In the genomic region with DNA sequence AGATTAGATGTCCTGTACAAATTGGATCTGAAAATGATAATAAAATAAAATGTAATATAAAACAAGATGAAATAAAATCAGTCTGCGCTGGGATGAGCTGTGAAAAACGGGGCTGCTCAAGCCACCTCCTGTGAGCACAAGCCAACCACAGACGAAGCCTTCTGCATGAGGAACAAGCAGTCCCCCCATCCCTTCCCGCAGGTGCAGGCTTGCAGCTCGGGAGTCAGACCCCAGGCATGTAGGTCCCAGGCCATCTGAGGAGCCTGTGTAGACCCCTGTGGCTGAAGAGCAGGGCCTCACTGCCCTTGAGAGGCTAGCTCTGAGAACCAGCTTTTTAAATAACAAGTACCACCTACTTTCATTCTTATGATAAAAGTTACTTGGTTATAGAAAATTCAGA, we compare ENCODE assay signal across 15 cellular contexts.
A peak's percentile ranks its signal among the peaks of the same experiment; 100 is the strongest.
DNase-seq lines count a peak whose midpoint lies in the region; ATAC-seq and TF ChIP-seq lines count a peak whose summit lies in the region.
"Had no signal": no experiment of that assay in that cellular context is flagged by ENCODE, and none has a peak within 500 bp of the region (broad histone marks: within the 10 kb centered on the region; RNA-seq: fewer than 3 reads in every experiment).

No MANE protein-coding gene starts in this region.

- POLR2A ChIA-PET in Panc1 (lab: Charles Lee): no interaction called here

- CTCF ChIA-PET in Panc1 (lab: Charles Lee): interaction anchor here (0.7 kb wide), 1 partner anchor 20 kb away, joined by 3 read pairs; no protein-coding TSS in a partner anchor

- peaks cover 23 to 97% (median 35%) of the 10 kb centered on the region in 10 experiments for H3K4me1 ChIP-seq in BLaER1 treated with 17β-estradiol and CSF1 and Interleukin-3, amounts not matched to agents 10 nM and 100 nM
- peaks cover 93% of the 10 kb centered on the region for H3K4me1 ChIP-seq in Panc1 (ENCODE audit: control insufficient read depth, insufficient read depth, low read length)
- peaks cover 20% of the 10 kb centered on the region for H3K4me1 ChIP-seq in right cardiac atrium (ENCODE audit: control insufficient read depth, insufficient read depth, low read length)
- H3K4me1 ChIP-seq in gastrocnemius medialis: peaks cover 42 to 51% of the 10 kb centered on the region in 2 donors

- peaks cover 0 to 80% (median 0%) of the 10 kb centered on the region in 11 experiments; a peak in 6 of 22 replicates for H3K36me3 ChIP-seq in BLaER1 treated with 17β-estradiol and CSF1 and Interleukin-3, amounts not matched to agents 10 nM and 100 nM
- H3K36me3 ChIP-seq in Panc1 (ENCODE audit: control insufficient read depth, insufficient read depth, low read length) (peaks cover 8% of the 10 kb centered on the region), gastrocnemius medialis (no peaks in the 10 kb centered on the region)
- H3K36me3 ChIP-seq: sigmoid colon had no signal

- TF ChIP-seq POLR2A in gastrocnemius medialis (IDR thresholded peaks at IDR 0.05): peak in 1 of 2 donors; percentile 8

- H4K20me1 ChIP-seq in BLaER1 treated with 17β-estradiol and CSF1 and Interleukin-3, amounts not matched to agents 10 nM and 100 nM: peaks cover 0 to 98% (median 13%) of the 10 kb centered on the region in 11 experiments; a peak in 8 of 22 replicates

- no peak overlapping the region for H3K9ac ChIP-seq in BLaER1 treated with 17β-estradiol and CSF1 and Interleukin-3, amounts not matched to agents 10 nM and 100 nM

- intact Hi-C loops in Panc1 (cut with micrococcal nuclease; ENCODE audit: unreplicated experiment): no loop called here
- intact Hi-C loops in right cardiac atrium (cut with DNase I): no loop called here
- intact Hi-C loops in gastrocnemius medialis (cut with DNase I; ENCODE audit: low total_unique reads): no loop called here

- peak overlapping the region in 1 of 11 experiments; percentile 1; a peak in 2 of 22 replicates for H3K27ac ChIP-seq in BLaER1 treated with 17β-estradiol and CSF1 and Interleukin-3, amounts not matched to agents 10 nM and 100 nM
- H3K27ac ChIP-seq in Panc1 (ENCODE audit: low read length) (peak overlapping the region; percentile 24), right cardiac atrium (ENCODE audit: low read length) (peak overlapping the region; percentile 60), gastrocnemius medialis (peak overlapping the region; percentile 64 to 84 (median 84))

- no peaks in the 10 kb centered on the region for H3K9me3 ChIP-seq in BLaER1 treated with 17β-estradiol and CSF1 and Interleukin-3, amounts not matched to agents 10 nM and 100 nM (replicated peaks in 1 of 11)
- no peaks in the 10 kb centered on the region for H3K9me3 ChIP-seq in Panc1 (ENCODE audit: control insufficient read depth, insufficient read depth, low read depth, low read length)
- no peaks in the 10 kb centered on the region for H3K9me3 ChIP-seq in right cardiac atrium (ENCODE audit: control insufficient read depth, low read length)
- H3K9me3 ChIP-seq in gastrocnemius medialis: no peaks in the 10 kb centered on the region
- H3K9me3 ChIP-seq: sigmoid colon had no signal

- BruUV-seq in Panc1 (replicated peaks; lab: Mats Ljungman, UMichigan): no TSS peak

- in situ Hi-C loops in Panc1 (cut with HindIII; ENCODE audit: low pct_unique_long_range_greater_than_20kb, low sequenced_read_pairs): no loop called here
- in situ Hi-C loops in gastrocnemius medialis (cut with MboI; ENCODE audit: low sequenced_read_pairs in 4 of 4): no loop called here

- TF ChIP-seq CTCF in Panc1 (IDR thresholded peaks at IDR 0.05) (no peak), gastrocnemius medialis (IDR thresholded peaks at IDR 0.05 in 4 of 5, conservative IDR thresholded peaks at IDR 0.05 in 1 of 5) (no peak)

- no peak for ATAC-seq in Panc1
- ATAC-seq in right cardiac atrium: no peak
- ATAC-seq in gastrocnemius medialis: no peak
- ATAC-seq: K562 had no signal

- H3K4me2 ChIP-seq in BLaER1 treated with 17β-estradiol and CSF1 and Interleukin-3, amounts not matched to agents 10 nM and 100 nM: peak overlapping the region in 8 of 11 experiments; percentile 9 to 66 (median 50); a peak in 15 of 22 replicates

- no peaks in the 10 kb centered on the region for H3K27me3 ChIP-seq in BLaER1 treated with 17β-estradiol and CSF1 and Interleukin-3, amounts not matched to agents 10 nM and 100 nM
- no peaks in the 10 kb centered on the region for H3K27me3 ChIP-seq in Panc1 (ENCODE audit: control insufficient read depth, insufficient read depth, low read length)
- H3K27me3 ChIP-seq in right cardiac atrium (ENCODE audit: control insufficient read depth, insufficient read depth): no peaks in the 10 kb centered on the region
- H3K27me3 ChIP-seq in gastrocnemius medialis: no peaks in the 10 kb centered on the region
- H3K27me3 ChIP-seq: sigmoid colon had no signal

- H3K4me3 ChIP-seq in BLaER1 treated with 17β-estradiol and CSF1 and Interleukin-3, amounts not matched to agents 10 nM and 100 nM: no peak overlapping the region
- no peak overlapping the region for H3K4me3 ChIP-seq in Panc1 (ENCODE audit: low read depth in 2 of 2, low read length in 2 of 2)
- H3K4me3 ChIP-seq in right cardiac atrium (ENCODE audit: low read length): no peak overlapping the region
- H3K4me3 ChIP-seq in gastrocnemius medialis: no peak overlapping the region
- H3K4me3 ChIP-seq: K562, sigmoid colon had no signal

- DNase-seq in Panc1 (ENCODE audit: low read depth, low spot score): no peak
- DNase-seq in right cardiac atrium: no peak
- DNase-seq in gastrocnemius medialis: no peak
- no peak for DNase-seq in kidney tubule cell (ENCODE audit: low spot score)
- no peak for DNase-seq in OCI-M2 (lab: John Stamatoyannopoulos, UW; ENCODE audit: unreplicated experiment)
- DNase-seq in NCI-H1092 (lab: John Stamatoyannopoulos, UW): no peak
- no peak for DNase-seq in OCI-M1 (lab: John Stamatoyannopoulos, UW)
- DNase-seq: activated CD4-positive, alpha-beta T cell treated with anti-CD3 and anti-CD28 coated beads for 4 hours; CD4-positive, alpha-beta T cell; GDM1; NCI-H526; occipital lobe; sigmoid colon had no signal

- 82% methylated on average over 5 of the region's 5 CpGs for WGBS in right cardiac atrium
